8 cellular contexts compared by ENCODE assay signal in genomic region chr13:50244913-50245574, GRCh38.
DNase-seq lines count a peak whose midpoint lies in the region; ATAC-seq and TF ChIP-seq lines count a peak whose summit lies in the region.

No MANE protein-coding gene starts in this region.

- DNase-seq in COLO829 (ENCODE audit: low spot score) (peak; percentile 64), GM20000 (ENCODE audit: low spot score) (peak; percentile 32), fibroblast of peridontal ligament (ENCODE audit: extremely low read depth) (peak; percentile 89), NCI-H187 (lab: John Stamatoyannopoulos, UW) (no peak), superior temporal gyrus (ENCODE audit: extremely low spot score) (no peak)
- peak; percentile 36 for DNase-seq in activated CD4-positive, CD25-positive, alpha-beta regulatory T cell treated with anti-CD3 and anti-CD28 coated beads, Interleukin-2, amount 50 U/mL, for 72 hours
- peak in 2 of 3 donors; percentile 7 to 15 for DNase-seq in stimulated activated CD4-positive, alpha-beta T cell treated with anti-CD3 and anti-CD28 coated beads, TNF-alpha, amount 100 ng/mL, for 1 hour (ENCODE audit: low read depth in 3 of 3, low spot score in 1 of 3)

- TF ChIP-seq CTCF in GM20000 (IDR thresholded peaks at IDR 0.05; ENCODE audit: extremely low read depth, missing control alignments), result no peak

- ATAC-seq in HG03565 (IDR thresholded peaks at IDR 0.05; ENCODE audit: unreplicated experiment), result peak; percentile 93

Comparison
In these comparisons a context has a peak if more than half of its experiments do, and no peak if none do; other contexts are left out.
1. DNase-seq: peak in COLO829 (single experiment), GM20000 (single experiment), activated CD4-positive, CD25-positive, alpha-beta regulatory T cell treated with anti-CD3 and anti-CD28 coated beads, Interleukin-2, amount 50 U/mL, for 72 hours (single experiment), fibroblast of peridontal ligament (single experiment) and stimulated activated CD4-positive, alpha-beta T cell treated with anti-CD3 and anti-CD28 coated beads, TNF-alpha, amount 100 ng/mL, for 1 hour (2 of 3); none in NCI-H187 (0 of 2) and superior temporal gyrus (single experiment).